Comparison of ENCODE assay signal across 23 cellular contexts in genomic region chr7:52026140-52026539, GRCh38.
"Had no signal": no experiment of that assay in that cellular context is flagged by ENCODE, and none has a peak within 500 bp of the region (broad histone marks: within the 10 kb centered on the region; RNA-seq: fewer than 3 reads in every experiment).

No MANE protein-coding gene starts in this region.

- H3K4me3 ChIP-seq: MG63, SJCRH30 had no signal

- H3K27ac ChIP-seq: SJCRH30 had no signal

- ATAC-seq: HepG2, Panc1, PC-3, Right ventricle myocardium inferior, SK-N-SH treated with all-trans-retinoic acid at 6 μM for 48 hours had no signal

- H3K9me3 ChIP-seq: MG63, SJCRH30 had no signal

- H3K36me3 ChIP-seq: MG63, SJCRH30 had no signal

- FAIRE-seq: HepG2 had no signal

- DNase-seq: IMR-90, Karpas-422, KG1, MG63, NCI-H1092, NCI-H1105 treated with DMSO at 0.1 percent for 48 hours, NCI-H1417 treated with DMSO at 0.1 percent for 48 hours, NCI-H146, NCI-H1694 treated with DMSO at 0.1 percent for 48 hours, NCI-H1930, NCI-H2081, NCI-H2107, NCI-H2227 treated with DMSO at 0.1 percent for 48 hours, NCI-H524, NCI-H69, NCI-H774, PC-3, SHP77 treated with DMSO at 0.1 percent for 48 hours, SJCRH30 had no signal

- H3K27me3 ChIP-seq: MG63, SJCRH30 had no signal

- H3K4me1 ChIP-seq: SJCRH30 had no signal
